In genomic region chr19:6270076-6270745, GRCh38 we compare ENCODE assay signal across 1 cellular context.
A peak's percentile ranks its signal among the peaks of the same experiment; 100 is the strongest.
TF ChIP-seq lines count a peak whose summit lies in the region.

No MANE protein-coding gene starts in this region.

TF ChIP-seq in liver, 16 proteins besides CTCF, POLR2A, EP300 and RAD21 (continued from another document):
- no peak for TF ChIP-seq ZBTB33 (IDR thresholded peaks at IDR 0.05)
- TF ChIP-seq FOXA1 (IDR thresholded peaks at IDR 0.05), result no peak
- TF ChIP-seq GABPA (IDR thresholded peaks at IDR 0.05 in 1 of 2, conservative IDR thresholded peaks at IDR 0.05 in 1 of 2), result peak in 1 of 2 donors; percentile 17
- peak in 1 of 2 donors; percentile 52 for TF ChIP-seq EGR1 (IDR thresholded peaks at IDR 0.05; ENCODE audit: low read depth in 2 of 2)
- no peak for TF ChIP-seq REST (IDR thresholded peaks at IDR 0.05)
- TF ChIP-seq HNF4G (IDR thresholded peaks at IDR 0.05), result no peak
- TF ChIP-seq NR2F2 (IDR thresholded peaks at IDR 0.05), result no peak
- TF ChIP-seq YY1 (IDR thresholded peaks at IDR 0.05), result no peak
- TF ChIP-seq MAX (IDR thresholded peaks at IDR 0.05), result peak; percentile 79
